In the genomic region with DNA sequence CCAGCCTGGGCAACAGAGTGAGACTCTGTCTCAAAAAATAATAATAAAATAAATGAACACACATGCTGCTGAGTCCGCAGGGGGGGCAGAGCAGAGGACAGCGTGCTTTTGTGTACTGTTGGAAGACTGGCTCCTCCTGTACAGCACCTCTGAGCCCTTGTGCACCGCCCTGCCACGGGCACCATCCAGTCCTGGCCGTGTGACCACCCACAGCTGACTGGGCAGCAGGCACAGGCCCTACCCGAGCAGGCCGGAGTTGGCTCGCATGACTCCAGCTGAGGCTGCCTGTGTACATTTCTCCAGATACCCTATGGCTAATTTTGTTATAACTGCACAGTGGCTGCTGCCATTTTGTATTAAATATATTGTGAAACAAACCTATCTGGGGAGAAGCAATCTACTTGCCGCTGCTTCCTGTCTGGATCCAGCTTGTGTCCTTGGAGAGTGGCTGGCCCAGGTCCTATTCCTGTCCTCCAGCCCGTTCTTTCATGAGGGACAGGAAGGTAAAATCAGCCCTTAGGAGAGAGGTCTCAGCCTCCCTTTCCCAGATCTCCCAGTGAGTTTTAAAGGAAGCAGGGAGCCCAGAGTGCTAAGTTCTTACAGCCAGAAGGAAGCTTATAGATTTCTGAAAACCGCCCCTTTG, we compare ENCODE assay signal across 22 cellular contexts. TPM values are rescaled to one million over a fixed set of nuclear protein-coding genes. Genes with fewer than 3 reads are reported as not detected.
DNase-seq lines count a peak whose midpoint lies in the region; ATAC-seq, FAIRE-seq and TF ChIP-seq lines count a peak whose summit lies in the region.
"Had no signal": no experiment of that assay in that cellular context is flagged by ENCODE, and none has a peak within 500 bp of the region (broad histone marks: within the 10 kb centered on the region; RNA-seq: fewer than 3 reads in every experiment).

No MANE protein-coding gene starts in this region.

- peak; percentile 34 for DNase-seq in HT-29 (ENCODE audit: low spot score)
- no peak for DNase-seq in WERI-Rb-1
- DNase-seq in right cardiac atrium = peak in 1 of 3 donors; percentile 69
- peak; percentile 30 for DNase-seq in small intestine
- DNase-seq in H4 (ENCODE audit: low spot score) = no peak
- DNase-seq in KBM-7 = no peak
- DNase-seq in middle frontal gyrus (ENCODE audit: extremely low spot score, low spot score) = no peak
- DNase-seq in ascending aorta (ENCODE audit: low spot score in 2 of 2) = no peak
- DNase-seq: activated CD4-positive, alpha-beta T cell treated with anti-CD3 and anti-CD28 coated beads, Interleukin-2, amount 50 U/mL, for 1 hour; activated naive CD8-positive, alpha-beta T cell treated with anti-CD3 and anti-CD28 coated beads, Interleukin-2, amount 10 ng/mL, durations not matched to agents 7 days and 5 days; activated T-cell treated with anti-CD3 and anti-CD28 coated beads, Interleukin-2, amount 50 U/mL, for 24 hours; effector memory CD8-positive, alpha-beta T cell; GM23248; MG63; NCI-H187; NCI-H748 treated with DMSO at 0.1 percent for 48 hours; retina; T1000 had no signal

- H3K27ac ChIP-seq in WERI-Rb-1 = peak overlapping the region; percentile 85
- peak overlapping the region; percentile 6 for H3K27ac ChIP-seq in right cardiac atrium (ENCODE audit: low read length)
- H3K27ac ChIP-seq in small intestine (ENCODE audit: low read depth in 1 of 2, low read length in 1 of 2) = peak overlapping the region in 1 of 2 donors; percentile 66
- H3K27ac ChIP-seq in ascending aorta = peak overlapping the region in 1 of 2 donors; percentile 0
- H3K27ac ChIP-seq: BLaER1 treated with 17β-estradiol and CSF1 and Interleukin-3, amounts not matched to agents 10 nM and 100 nM; cardiac muscle cell; GM23248; tibial nerve had no signal

- H3K4me3 ChIP-seq in WERI-Rb-1 (ENCODE audit: low read depth, low read length) (no peak overlapping the region), right cardiac atrium (ENCODE audit: low read length) (no peak overlapping the region), small intestine (ENCODE audit: low read depth in 1 of 2, low read length in 2 of 2) (no peak overlapping the region), ascending aorta (no peak overlapping the region)
- H3K4me3 ChIP-seq: BLaER1 treated with 17β-estradiol and CSF1 and Interleukin-3, amounts not matched to agents 10 nM and 100 nM; cardiac muscle cell; GM23248; MG63; tibial nerve had no signal

- H3K9me3 ChIP-seq in WERI-Rb-1 (ENCODE audit: severe bottlenecking) (no peaks in the 10 kb centered on the region), right cardiac atrium (ENCODE audit: control insufficient read depth, low read length) (no peaks in the 10 kb centered on the region), small intestine (ENCODE audit: control insufficient read depth, low read depth) (no peaks in the 10 kb centered on the region), ascending aorta (no peaks in the 10 kb centered on the region)
- H3K9me3 ChIP-seq: BLaER1 treated with 17β-estradiol and CSF1 and Interleukin-3, amounts not matched to agents 10 nM and 100 nM; MG63; tibial nerve had no signal

- H3K4me1 ChIP-seq in right cardiac atrium (ENCODE audit: control insufficient read depth, insufficient read depth, low read length) (no peaks in the 10 kb centered on the region), small intestine (ENCODE audit: control insufficient read depth in 2 of 2, insufficient read depth in 1 of 2, low read depth in 1 of 2, low read length in 1 of 2) (no peaks in the 10 kb centered on the region), ascending aorta (peaks cover 5 to 13% of the 10 kb centered on the region in 2 donors)

- WGBS in right cardiac atrium = 59% methylated on average over 11 of the region's 11 CpGs
- 49 to 77% (median 55%) methylated on average over 11 of the region's 11 CpGs for WGBS in small intestine, 3 donors

- peaks cover 29% of the 10 kb centered on the region for H3K36me3 ChIP-seq in WERI-Rb-1
- peaks cover 0 to 2% of the 10 kb centered on the region in 2 donors for H3K36me3 ChIP-seq in small intestine (ENCODE audit: control insufficient read depth in 2 of 2, insufficient read depth in 2 of 2, low read length in 2 of 2)
- peaks cover 21 to 26% of the 10 kb centered on the region in 2 donors for H3K36me3 ChIP-seq in ascending aorta
- H3K36me3 ChIP-seq: MG63 had no signal

- H3K27me3 ChIP-seq in WERI-Rb-1 (ENCODE audit: insufficient read depth, low read depth, severe bottlenecking) (no peaks in the 10 kb centered on the region), right cardiac atrium (ENCODE audit: control insufficient read depth, insufficient read depth) (no peaks in the 10 kb centered on the region), small intestine (ENCODE audit: control insufficient read depth in 2 of 2, insufficient read depth in 2 of 2, low read length in 2 of 2) (no peaks in the 10 kb centered on the region), ascending aorta (no peaks in the 10 kb centered on the region)
- H3K27me3 ChIP-seq: BLaER1 treated with 17β-estradiol and CSF1 and Interleukin-3, amounts not matched to agents 10 nM and 100 nM; cardiac muscle cell; MG63; tibial nerve had no signal

- in situ Hi-C loops in KBM-7 (cut with MboI; ENCODE audit: low pct_unique_long_range_greater_than_20kb, low sequenced_read_pairs) = no loop called here

- FAIRE-seq in small intestine (lab: Jason Lieb, UNC) = no peak

- no peak for TF ChIP-seq CTCF in WERI-Rb-1 (IDR thresholded peaks at IDR 0.05; ENCODE audit: low read depth, low read length)
- no peak for TF ChIP-seq CTCF in ascending aorta (IDR thresholded peaks at IDR 0.05)

- intact Hi-C loops in right cardiac atrium (cut with DNase I) = loop anchor here in 3 of 4 donors (2.0 to 10.0 kb wide), 5 partner anchors 55 to 143 kb away; a partner anchor contains a TSS
- intact Hi-C loops in ascending aorta (cut with DNase I) = no loop called here

- peak; percentile 40 to 74 for ATAC-seq in right cardiac atrium
- ATAC-seq: effector memory CD8-positive, alpha-beta T cell; natural killer cell treated with Interleukin-12 subunit alpha and Interleukin-12 subunit beta and Interleukin-15 and Interleukin-18, amount 100 ng/mL, for 72 hours had no signal

RNA-seq across cellular contexts. Expression of a gene that starts 14.6 kb away (rescaled TPM):
- 38.8 and 44.6 TPM in 2 replicates for total RNA-seq in HT-29 (2014; rRNA removed; shearing (Covaris generic))
- 10 to 100 TPM; 60.5 to 85.6 (median 75.4) TPM for total RNA-seq in right cardiac atrium
- polyA plus RNA-seq in right cardiac atrium = 60.5 TPM
- 10 to 100 TPM; 20.0 to 58.3 (median 22.8) TPM for polyA plus RNA-seq in small intestine
- 9.1 and 13.6 TPM in 2 replicates for total RNA-seq in H4 (2014; rRNA removed; shearing (Covaris generic))
- total RNA-seq in ascending aorta = 39.5 TPM

RNA-seq across cellular contexts. Expression of a gene that starts 20.6 kb away (rescaled TPM):
- 26.6 and 26.7 TPM in 2 replicates for total RNA-seq in HT-29 (2014; rRNA removed; shearing (Covaris generic))
- 10 to 100 TPM; 15.4 to 17.8 (median 16.9) TPM for total RNA-seq in right cardiac atrium
- polyA plus RNA-seq in right cardiac atrium = 11.6 TPM
- 10 to 100 TPM; 10.7 to 13.3 (median 11.6) TPM for polyA plus RNA-seq in small intestine
- total RNA-seq in H4 (2014; rRNA removed; shearing (Covaris generic)) = 5.3 and 6.0 TPM in 2 replicates
- 10.6 TPM for total RNA-seq in ascending aorta

RNA-seq across cellular contexts. Expression of a gene that starts 37.7 kb away (rescaled TPM):
- total RNA-seq in HT-29 (2014; rRNA removed; shearing (Covaris generic)) = 58.7 and 72.9 TPM in 2 replicates
- total RNA-seq in right cardiac atrium (1 to 10 TPM; 8.9 to 10.0 (median 9.3) TPM), ascending aorta (5.1 TPM)
- polyA plus RNA-seq in right cardiac atrium (9.4 TPM), small intestine (10 to 100 TPM in 1 of 3 donors, 1 to 10 TPM in 2; 4.1 to 24.3 (median 5.6) TPM)
- 90.3 and 92.9 TPM in 2 replicates for total RNA-seq in H4 (2014; rRNA removed; shearing (Covaris generic))

RNA-seq across cellular contexts. Expression of a gene that starts 50.6 kb away (rescaled TPM):
- total RNA-seq in HT-29 (2014; rRNA removed; shearing (Covaris generic)) = 8.6 and 9.0 TPM in 2 replicates
- total RNA-seq in right cardiac atrium = 10 to 100 TPM; 11.5 to 13.9 (median 12.5) TPM
- polyA plus RNA-seq in right cardiac atrium = 11.6 TPM
- 1 to 10 TPM in 2 of 3 donors, under 1 TPM in 1; 0.45 to 6.3 (median 1.1) TPM for polyA plus RNA-seq in small intestine
- 31.6 and 34.6 TPM in 2 replicates for total RNA-seq in H4 (2014; rRNA removed; shearing (Covaris generic))
- total RNA-seq in ascending aorta = 22.0 TPM

Comparison
In these comparisons a context has a peak if more than half of its experiments do, and no peak if none do; other contexts are left out.
1. DNase-seq: peak in HT-29 (single experiment) and small intestine (single experiment); none in WERI-Rb-1 (single experiment), H4 (single experiment), KBM-7 (single experiment), middle frontal gyrus (single experiment) and ascending aorta (0 of 2).